In genomic region chr11:57641011-57641410, GRCh38 we compare ENCODE assay signal across 11 cellular contexts. TPM values are rescaled to one million over a fixed set of nuclear protein-coding genes. Genes with fewer than 3 reads are reported as not detected.
DNase-seq lines count a peak whose midpoint lies in the region; ATAC-seq and TF ChIP-seq lines count a peak whose summit lies in the region.
"Had no signal": no experiment of that assay in that cellular context is flagged by ENCODE, and none has a peak within 500 bp of the region (broad histone marks: within the 10 kb centered on the region; RNA-seq: fewer than 3 reads in every experiment).

No MANE protein-coding gene starts in this region.

- no peaks in the 10 kb centered on the region for H3K79me2 ChIP-seq in OCI-LY3 (ENCODE audit: low read length)

- no peaks in the 10 kb centered on the region for H3K36me3 Mint-ChIP-seq in stimulated activated effector memory CD8-positive, alpha-beta T cell treated with anti-CD3 and anti-CD28 coated beads, Interleukin-12 subunit alpha, Interleukin-12 subunit beta, amount 100 ng/mL, for 72 hours

- H3K36me3 ChIP-seq in OCI-LY3 (replicated peaks; ENCODE audit: low read depth, low read length) (no peaks in the 10 kb centered on the region), sigmoid colon (no peaks in the 10 kb centered on the region), transverse colon (no peaks in the 10 kb centered on the region)

- no peak for TF ChIP-seq EP300 in sigmoid colon (IDR thresholded peaks at IDR 0.05)
- no peak for TF ChIP-seq EP300 in transverse colon (IDR thresholded peaks at IDR 0.05; ENCODE audit: low read depth)

- H3K27ac Mint-ChIP-seq in stimulated activated effector memory CD8-positive, alpha-beta T cell treated with anti-CD3 and anti-CD28 coated beads, Interleukin-12 subunit alpha, Interleukin-12 subunit beta, amount 100 ng/mL, for 72 hours, result no peak overlapping the region
- H3K27ac Mint-ChIP-seq: dendritic cell treated with granulocyte-macrophage colony-stimulating factor and Interleukin-4, amounts not matched to agents 40 ng/mL and 50 ng/mL, for 4 days had no signal

- H3K4me3 ChIP-seq in OCI-LY3 (ENCODE audit: low read length) (0 out of 2 replicates have a peak overlapping the region, but pooled peaks have one; percentile 8), fibroblast of mammary gland (ENCODE audit: control insufficient read depth, low read depth, low read length) (no peak overlapping the region), sigmoid colon (no peak overlapping the region), transverse colon (no peak overlapping the region)

- H3K27me3 ChIP-seq in OCI-LY3 (ENCODE audit: low read depth, low read length), result 0 out of 2 replicates have a peak, but pooled peaks cover 6% of the 10 kb centered on the region
- peaks cover 0 to 7% (median 2%) of the 10 kb centered on the region in 3 donors for H3K27me3 ChIP-seq in sigmoid colon
- peaks cover 36% of the 10 kb centered on the region for H3K27me3 ChIP-seq in transverse colon

- peaks cover 21% of the 10 kb centered on the region for H3K4me1 Mint-ChIP-seq in stimulated activated effector memory CD8-positive, alpha-beta T cell treated with anti-CD3 and anti-CD28 coated beads, Interleukin-12 subunit alpha, Interleukin-12 subunit beta, amount 100 ng/mL, for 72 hours

- WGBS in sigmoid colon, 2 donors, result 55 to 67% methylated on average over 5 of the region's 5 CpGs
- WGBS in transverse colon (ENCODE audit: low coverage in 1 of 2), 2 donors, result 17 to 42% methylated on average over 2 to 5 of the region's 5 CpGs

- in situ Hi-C loops in transverse colon (cut with MboI; ENCODE audit: low pct_ligation_motif_present in 1 of 4, low pct_unique_long_range_greater_than_20kb in 1 of 4, low sequenced_read_pairs in 3 of 4), result loop anchor here (5.0 to 25.0 kb wide), 5 partner anchors 69 to 304 kb away; partner anchors contain the start of genes P2RX3 (in 2 of the 4), RTN4RL2 (in 2 of the 4), SSRP1 (in 2 of the 4) and UBE2L6 (in 1 of the 4)

- no peaks in the 10 kb centered on the region for H3K9me3 ChIP-seq in OCI-LY3 (ENCODE audit: insufficient read depth, low read length)
- no peaks in the 10 kb centered on the region for H3K9me3 ChIP-seq in sigmoid colon
- no peaks in the 10 kb centered on the region for H3K9me3 ChIP-seq in transverse colon

- no peak overlapping the region; the same call in 1 of the 2 replicates for H2AFZ ChIP-seq in OCI-LY3 (ENCODE audit: low read depth, low read length)

- H4K20me1 ChIP-seq in OCI-LY3 (ENCODE audit: insufficient read depth, low read length), result no peaks in the 10 kb centered on the region

- H3K4me2 ChIP-seq in OCI-LY3 (ENCODE audit: low read length), result peak overlapping the region; percentile 41

- no peak for ATAC-seq in stimulated activated effector memory CD8-positive, alpha-beta T cell treated with anti-CD3 and anti-CD28 coated beads, Interleukin-12 subunit alpha, Interleukin-12 subunit beta, amount 100 ng/mL, for 72 hours

- H3K4me1 ChIP-seq in OCI-LY3 (ENCODE audit: low read length) (peaks cover 41% of the 10 kb centered on the region), sigmoid colon (peaks cover 0 to 52% (median 50%) of the 10 kb centered on the region in 4 donors), transverse colon (peaks cover 6 to 50% (median 34%) of the 10 kb centered on the region in 4 donors)

- TF ChIP-seq POLR2A in sigmoid colon (IDR thresholded peaks at IDR 0.05) (no peak), transverse colon (IDR thresholded peaks at IDR 0.05) (no peak)

- no peaks in the 10 kb centered on the region for H3K9me3 Mint-ChIP-seq in stimulated activated effector memory CD8-positive, alpha-beta T cell treated with anti-CD3 and anti-CD28 coated beads, Interleukin-12 subunit alpha, Interleukin-12 subunit beta, amount 100 ng/mL, for 72 hours
- H3K9me3 Mint-ChIP-seq: dendritic cell treated with granulocyte-macrophage colony-stimulating factor and Interleukin-4, amounts not matched to agents 40 ng/mL and 50 ng/mL, for 4 days had no signal

- H3K9ac ChIP-seq in OCI-LY3 (ENCODE audit: low read length), result no peak overlapping the region

- no peak overlapping the region for H3K4me3 Mint-ChIP-seq in stimulated activated effector memory CD8-positive, alpha-beta T cell treated with anti-CD3 and anti-CD28 coated beads, Interleukin-12 subunit alpha, Interleukin-12 subunit beta, amount 100 ng/mL, for 72 hours
- H3K4me3 Mint-ChIP-seq: dendritic cell treated with granulocyte-macrophage colony-stimulating factor and Interleukin-4, amounts not matched to agents 40 ng/mL and 50 ng/mL, for 4 days had no signal

- peak; percentile 39 for DNase-seq in DMS 273 (lab: John Stamatoyannopoulos, UW; ENCODE audit: unreplicated experiment)
- no peak for DNase-seq in DMS 273 treated with DMSO at 0.1 percent for 48 hours (lab: John Stamatoyannopoulos, UW)
- DNase-seq in fibroblast of mammary gland (ENCODE audit: low read depth), result peak; percentile 39
- peak; percentile 68 for DNase-seq in sigmoid colon
- no peak for DNase-seq in transverse colon
- no peak for DNase-seq in activated naive CD4-positive, alpha-beta T cell (lab: John Stamatoyannopoulos, UW)
- DNase-seq in stimulated activated effector memory CD8-positive, alpha-beta T cell treated with anti-CD3 and anti-CD28 coated beads, Interleukin-12 subunit alpha, Interleukin-12 subunit beta, amount 100 ng/mL, for 72 hours (ENCODE audit: low spot score in 2 of 2), result no peak
- DNase-seq: activated CD4-positive, alpha-beta T cell treated with anti-CD3 and anti-CD28 coated beads for 4 hours had no signal

- H3K27ac ChIP-seq in OCI-LY3 (ENCODE audit: low read length) (no peak overlapping the region), sigmoid colon (peak overlapping the region in 1 of 4 donors; percentile 1), transverse colon (peak overlapping the region in 2 of 4 donors; percentile 6 to 44)
- H3K27ac ChIP-seq: 22Rv1 had no signal

- intact Hi-C loops in sigmoid colon (cut with DNase I) (loop anchor here (1.0 to 2.0 kb wide), 2 partner anchors 73 to 182 kb away; no protein-coding TSS in a partner anchor), transverse colon (cut with DNase I; ENCODE audit: low total_unique reads) (loop anchor here (1.0 kb wide), 1 partner anchor 73 kb away; no protein-coding TSS in a partner anchor)

- no peak for TF ChIP-seq CTCF in OCI-LY3 (IDR thresholded peaks at IDR 0.05; ENCODE audit: low read depth, low read length)
- TF ChIP-seq CTCF in fibroblast of mammary gland (conservative IDR thresholded peaks at IDR 0.05; ENCODE audit: control insufficient read depth, insufficient read depth, low read depth, low read length), result peak; percentile 45
- TF ChIP-seq CTCF in sigmoid colon (IDR thresholded peaks at IDR 0.05), result no peak
- TF ChIP-seq CTCF in transverse colon (IDR thresholded peaks at IDR 0.05), result no peak

RNA-seq across cellular contexts. Expression of gene YPEL4, which starts 8.7 kb away (rescaled TPM):
- 1 to 10 TPM; 1.5 to 4.4 (median 2.8) TPM for total RNA-seq in sigmoid colon
- polyA plus RNA-seq in sigmoid colon, result 1 to 10 TPM; 1.2 to 3.0 (median 1.4) TPM
- total RNA-seq in transverse colon, result under 1 TPM in 2 of 4 donors, not detected in 2; 0.68 to 0.95 TPM

RNA-seq across cellular contexts. Expression of gene CLP1, which starts 16.6 kb away (rescaled TPM):
- total RNA-seq in sigmoid colon (10 to 100 TPM in 3 of 4 donors, 1 to 10 TPM in 1; 3.9 to 23.2 (median 13.7) TPM), transverse colon (10 to 100 TPM in 2 of 4 donors, 1 to 10 TPM in 1, not detected in 1; 10.0 to 24.7 (median 11.6) TPM)
- polyA plus RNA-seq in sigmoid colon, result 10 to 100 TPM; 12.4 to 16.0 (median 13.2) TPM

RNA-seq across cellular contexts. Expression of gene ZDHHC5, which starts 26.9 kb away (rescaled TPM):
- total RNA-seq in sigmoid colon (10 to 100 TPM; 25.3 to 34.3 (median 28.1) TPM), transverse colon (10 to 100 TPM; 38.4 to 63.2 (median 57.6) TPM)
- 10 to 100 TPM; 13.6 to 42.5 (median 13.8) TPM for polyA plus RNA-seq in sigmoid colon

RNA-seq across cellular contexts. Expression of gene SERPING1, which starts 43.5 kb away (rescaled TPM):
- total RNA-seq in sigmoid colon (100 to 1,000 TPM; 214 to 397 (median 295) TPM), transverse colon (100 to 1,000 TPM in 2 of 4 donors, 10 to 100 TPM in 2; 65.7 to 143 (median 102) TPM)
- 100 to 1,000 TPM in 1 of 3 donors, 10 to 100 TPM in 2; 24.5 to 147 (median 49.9) TPM for polyA plus RNA-seq in sigmoid colon

Comparison
In these comparisons a context has a peak if more than half of its experiments do, and no peak if none do; other contexts are left out.
1. DNase-seq: peak in DMS 273 (single experiment), fibroblast of mammary gland (single experiment) and sigmoid colon (single experiment); none in DMS 273 treated with DMSO at 0.1 percent for 48 hours (single experiment), transverse colon (single experiment), activated naive CD4-positive, alpha-beta T cell (0 of 4) and stimulated activated effector memory CD8-positive, alpha-beta T cell treated with anti-CD3 and anti-CD28 coated beads, Interleukin-12 subunit alpha, Interleukin-12 subunit beta, amount 100 ng/mL, for 72 hours (0 of 2).